ENCODE assay signal across 9 cellular contexts in genomic region chr19:38665219-38665931, GRCh38. TPM values are rescaled to one million over a fixed set of nuclear protein-coding genes. Genes with fewer than 3 reads are reported as not detected.
DNase-seq lines count a peak whose midpoint lies in the region; ATAC-seq and TF ChIP-seq lines count a peak whose summit lies in the region.
"Had no signal": no experiment of that assay in that cellular context is flagged by ENCODE, and none has a peak within 500 bp of the region (broad histone marks: within the 10 kb centered on the region; RNA-seq: fewer than 3 reads in every experiment).

No MANE protein-coding gene starts in this region.

- H3K4me1 ChIP-seq in mucosa of stomach (ENCODE audit: control insufficient read depth, insufficient read depth, low read length), result peaks cover 99% of the 10 kb centered on the region
- peaks cover 0 to 100% (median 89%) of the 10 kb centered on the region in 4 donors for H3K4me1 ChIP-seq in tibial nerve

- ATAC-seq in GM21737 (IDR thresholded peaks at IDR 0.05; ENCODE audit: unreplicated experiment) (no peak), HG02588 (IDR thresholded peaks at IDR 0.05; ENCODE audit: unreplicated experiment) (no peak), HG03175 (IDR thresholded peaks at IDR 0.05; ENCODE audit: unreplicated experiment) (no peak)

- H3K9ac ChIP-seq in mucosa of stomach (ENCODE audit: low read length), result peak overlapping the region; percentile 42

- H3K4me3 ChIP-seq in mucosa of stomach (ENCODE audit: low read length) (no peak overlapping the region), tibial nerve (no peak overlapping the region)

- H3K9me3 ChIP-seq in mucosa of stomach (ENCODE audit: control insufficient read depth, low read length) (no peaks in the 10 kb centered on the region), tibial nerve (no peaks in the 10 kb centered on the region)

- no peak for DNase-seq in activated CD4-positive, alpha-beta memory T cell treated with anti-CD3 and anti-CD28 coated beads, Interleukin-2, amount 10 ng/mL, durations not matched to agents 7 days and 5 days
- no peak for DNase-seq in activated CD4-positive, alpha-beta memory T cell treated with anti-CD3 and anti-CD28 coated beads for 36 hours
- DNase-seq in tibial nerve (ENCODE audit: low spot score in 2 of 2), result no peak
- DNase-seq: activated naive CD4-positive, alpha-beta T cell had no signal

- H3K4me1 Mint-ChIP-seq in activated CD4-positive, alpha-beta memory T cell treated with anti-CD3 and anti-CD28 coated beads, Interleukin-2, amount 10 ng/mL, durations not matched to agents 7 days and 5 days, result peaks cover 88% of the 10 kb centered on the region
- H3K4me1 Mint-ChIP-seq in activated CD4-positive, alpha-beta memory T cell treated with anti-CD3 and anti-CD28 coated beads for 36 hours (ENCODE audit: low read depth), result peaks cover 82% of the 10 kb centered on the region

- no peak overlapping the region for H3K4me3 Mint-ChIP-seq in activated CD4-positive, alpha-beta memory T cell treated with anti-CD3 and anti-CD28 coated beads, Interleukin-2, amount 10 ng/mL, durations not matched to agents 7 days and 5 days
- H3K4me3 Mint-ChIP-seq in activated CD4-positive, alpha-beta memory T cell treated with anti-CD3 and anti-CD28 coated beads for 36 hours, result no peak overlapping the region

- H3K27ac Mint-ChIP-seq in activated CD4-positive, alpha-beta memory T cell treated with anti-CD3 and anti-CD28 coated beads, Interleukin-2, amount 10 ng/mL, durations not matched to agents 7 days and 5 days, result peak overlapping the region; percentile 93
- H3K27ac Mint-ChIP-seq in activated CD4-positive, alpha-beta memory T cell treated with anti-CD3 and anti-CD28 coated beads for 36 hours, result no peak overlapping the region

- H3K36me3 Mint-ChIP-seq in activated CD4-positive, alpha-beta memory T cell treated with anti-CD3 and anti-CD28 coated beads, Interleukin-2, amount 10 ng/mL, durations not matched to agents 7 days and 5 days (ENCODE audit: low read depth), result peaks cover 60% of the 10 kb centered on the region
- peaks cover 24% of the 10 kb centered on the region for H3K36me3 Mint-ChIP-seq in activated CD4-positive, alpha-beta memory T cell treated with anti-CD3 and anti-CD28 coated beads for 36 hours

- H3K27me3 ChIP-seq in mucosa of stomach (ENCODE audit: control insufficient read depth, insufficient read depth, low read length), result no peaks in the 10 kb centered on the region
- no peaks in the 10 kb centered on the region for H3K27me3 ChIP-seq in tibial nerve

- POLR2A ChIA-PET in activated CD4-positive, alpha-beta memory T cell treated with anti-CD3 and anti-CD28 coated beads, Interleukin-2, amount 10 ng/mL, durations not matched to agents 7 days and 5 days (lab: Charles Lee), result interaction anchor here (0.9 to 2.4 kb wide), 4 partner anchors 17 to 28 kb away, joined by 3 to 12 read pairs (median 4); partner anchors contain the start of gene ACTN4
- POLR2A ChIA-PET in activated CD4-positive, alpha-beta memory T cell treated with anti-CD3 and anti-CD28 coated beads for 36 hours (lab: Charles Lee), result no interaction called here

- H3K27ac ChIP-seq in cingulate gyrus (ENCODE audit: low read depth, low read length) (peak overlapping the region; percentile 90), tibial nerve (peak overlapping the region; percentile 81 to 93 (median 87))

- H3K36me3 ChIP-seq in mucosa of stomach (ENCODE audit: control insufficient read depth, insufficient read depth, low read length), result peaks cover 3% of the 10 kb centered on the region
- H3K36me3 ChIP-seq in tibial nerve, result no peaks in the 10 kb centered on the region

- CTCF ChIA-PET in activated CD4-positive, alpha-beta memory T cell treated with anti-CD3 and anti-CD28 coated beads, Interleukin-2, amount 10 ng/mL, durations not matched to agents 7 days and 5 days (lab: Charles Lee), result interaction anchor here (0.7 to 1.6 kb wide), 3 partner anchors 18 to 29 kb away, joined by 3 to 4 read pairs (median 3); partner anchors contain the start of gene ACTN4
- CTCF ChIA-PET in activated CD4-positive, alpha-beta memory T cell treated with anti-CD3 and anti-CD28 coated beads for 36 hours (lab: Charles Lee), result no interaction called here

- no peaks in the 10 kb centered on the region for H3K27me3 Mint-ChIP-seq in activated CD4-positive, alpha-beta memory T cell treated with anti-CD3 and anti-CD28 coated beads, Interleukin-2, amount 10 ng/mL, durations not matched to agents 7 days and 5 days
- no peaks in the 10 kb centered on the region for H3K27me3 Mint-ChIP-seq in activated CD4-positive, alpha-beta memory T cell treated with anti-CD3 and anti-CD28 coated beads for 36 hours

- WGBS in tibial nerve, 2 donors, result 58 to 64% methylated on average over 13 of the region's 13 CpGs

- no peak for TF ChIP-seq CTCF in tibial nerve (IDR thresholded peaks at IDR 0.05)

- TF ChIP-seq EP300 in tibial nerve (IDR thresholded peaks at IDR 0.05), result no peak

- H3K9me3 Mint-ChIP-seq in activated CD4-positive, alpha-beta memory T cell treated with anti-CD3 and anti-CD28 coated beads, Interleukin-2, amount 10 ng/mL, durations not matched to agents 7 days and 5 days, result no peaks in the 10 kb centered on the region
- no peaks in the 10 kb centered on the region for H3K9me3 Mint-ChIP-seq in activated CD4-positive, alpha-beta memory T cell treated with anti-CD3 and anti-CD28 coated beads for 36 hours

- no peak for TF ChIP-seq POLR2A in tibial nerve (IDR thresholded peaks at IDR 0.05)

- intact Hi-C loops in activated CD4-positive, alpha-beta memory T cell treated with anti-CD3 and anti-CD28 coated beads for 36 hours (cut with micrococcal nuclease), result no loop called here

RNA-seq across cellular contexts. Expression of gene ACTN4, which starts 17.9 kb away (rescaled TPM):
- 100 to 1,000 TPM; 532 to 534 TPM for total RNA-seq in activated CD4-positive, alpha-beta memory T cell treated with anti-CD3 and anti-CD28 coated beads, Interleukin-2, amount 10 ng/mL, durations not matched to agents 7 days and 5 days
- total RNA-seq in activated CD4-positive, alpha-beta memory T cell treated with anti-CD3 and anti-CD28 coated beads for 36 hours, result 100 to 1,000 TPM; 267 to 270 TPM
- total RNA-seq in tibial nerve, result 100 to 1,000 TPM; 342 to 463 (median 382) TPM

RNA-seq across cellular contexts. Expression of gene EIF3K, which starts 46.4 kb away (rescaled TPM):
- total RNA-seq in activated CD4-positive, alpha-beta memory T cell treated with anti-CD3 and anti-CD28 coated beads, Interleukin-2, amount 10 ng/mL, durations not matched to agents 7 days and 5 days, result 100 to 1,000 TPM; 297 TPM
- total RNA-seq in activated CD4-positive, alpha-beta memory T cell treated with anti-CD3 and anti-CD28 coated beads for 36 hours, result 100 to 1,000 TPM; 273 to 287 TPM
- 100 to 1,000 TPM; 326 to 534 (median 466) TPM for total RNA-seq in tibial nerve

RNA-seq across cellular contexts. Expression of gene MAP4K1, which starts 47.6 kb away (rescaled TPM):
- 100 to 1,000 TPM; 374 to 383 TPM for total RNA-seq in activated CD4-positive, alpha-beta memory T cell treated with anti-CD3 and anti-CD28 coated beads, Interleukin-2, amount 10 ng/mL, durations not matched to agents 7 days and 5 days
- total RNA-seq in activated CD4-positive, alpha-beta memory T cell treated with anti-CD3 and anti-CD28 coated beads for 36 hours, result 100 to 1,000 TPM; 205 TPM
- 10 to 100 TPM in 1 of 4 donors, 1 to 10 TPM in 3; 2.5 to 10.0 (median 8.8) TPM for total RNA-seq in tibial nerve

Comparison
In these comparisons a context has a peak if more than half of its experiments do, and no peak if none do; other contexts are left out.
1. RNA of gene MAP4K1, which starts 47.6 kb away (total RNA-seq): 374 to 383 TPM in activated CD4-positive, alpha-beta memory T cell treated with anti-CD3 and anti-CD28 coated beads, Interleukin-2, amount 10 ng/mL, durations not matched to agents 7 days and 5 days and 205 TPM in activated CD4-positive, alpha-beta memory T cell treated with anti-CD3 and anti-CD28 coated beads for 36 hours; 2.5 to 10.0 TPM in tibial nerve; every median in the first group is over 10 times any median in the second.